In the genomic region with DNA sequence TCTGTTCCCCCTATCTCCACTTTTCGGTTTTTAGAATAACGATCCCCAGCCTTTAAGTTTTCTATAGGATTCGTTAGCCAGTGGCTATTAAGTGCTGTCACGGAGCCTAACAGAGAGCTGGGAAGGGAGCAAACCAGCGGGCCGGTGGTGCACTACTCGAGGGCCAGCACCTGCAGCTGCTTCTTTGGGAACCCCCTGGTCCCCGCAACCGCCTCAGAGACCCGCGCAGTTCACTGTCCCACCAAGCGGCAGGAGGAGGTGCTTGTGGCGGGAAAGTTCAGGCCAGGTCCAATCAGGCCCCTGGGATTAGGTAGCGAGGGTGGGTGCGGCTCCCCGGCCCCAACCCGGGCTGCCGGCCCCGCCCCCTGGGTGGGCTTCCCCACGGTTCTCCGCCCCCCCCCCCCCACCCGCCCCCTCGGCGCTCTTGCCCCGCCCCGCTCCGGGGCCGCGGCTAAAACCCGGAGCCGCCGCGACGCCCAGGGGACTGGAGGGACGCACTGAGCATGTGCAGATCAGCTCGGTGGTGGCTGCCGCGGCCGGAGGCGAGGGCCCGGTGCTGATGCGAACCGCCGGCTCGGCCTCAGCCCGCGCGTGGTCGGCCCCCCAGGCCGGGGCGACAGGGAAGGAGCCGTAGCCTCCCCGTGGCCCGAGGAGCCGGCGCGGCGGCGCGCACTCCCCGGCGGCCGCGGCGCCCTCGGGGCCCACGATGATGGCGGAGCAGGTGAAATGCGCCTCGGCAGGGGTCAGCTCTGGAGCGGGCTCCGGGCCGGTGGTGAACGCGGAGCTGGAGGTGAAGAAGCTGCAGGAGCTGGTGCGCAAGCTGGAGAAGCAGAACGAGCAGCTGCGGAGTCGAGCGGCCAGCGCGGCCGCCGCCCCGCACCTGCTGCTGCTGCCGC, we compare ENCODE assay signal across 8 cellular contexts. TPM values are rescaled to one million over a fixed set of nuclear protein-coding genes. Genes with fewer than 3 reads are reported as not detected.
DNase-seq lines count a peak whose midpoint lies in the region; ATAC-seq and TF ChIP-seq lines count a peak whose summit lies in the region.

A gene (plus strand): TSS at position 480 of the 896 bp plus-strand sequence. CDS start 227 bp downstream, at position 707.

- no peaks in the 10 kb centered on the region for H3K27me3 ChIP-seq in skeletal muscle tissue (ENCODE audit: control insufficient read depth in 3 of 3, insufficient read depth in 3 of 3, low read length in 3 of 3)

- ATAC-seq in HG02884 (IDR thresholded peaks at IDR 0.05; ENCODE audit: unreplicated experiment) = peak; percentile 64

- DNase-seq in NCI-H1930 (lab: John Stamatoyannopoulos, UW) (peak; percentile 80 to 90), T-helper 9 cell (peak; percentile 78), astrocyte of the hippocampus (ENCODE audit: low read depth, low spot score) (peak; percentile 93), foreskin melanocyte (no peak)

- peaks cover 0 to 16% (median 10%) of the 10 kb centered on the region in 3 donors for H3K4me1 ChIP-seq in skeletal muscle tissue (ENCODE audit: control insufficient read depth in 3 of 3, insufficient read depth in 3 of 3, low read length in 3 of 3)

- TF ChIP-seq POLR2A in GM15510 (IDR thresholded peaks at IDR 0.05; ENCODE audit: borderline replicate concordance, extremely low read depth, insufficient read length) = peak; percentile 76

- H3K4me3 ChIP-seq in iPS-18c (ENCODE audit: insufficient read depth, low read depth, low read length) (peak within 1 kb of the TSS; percentile 80), skeletal muscle tissue (ENCODE audit: low read length in 3 of 3) (peak within 1 kb of the TSS; percentile 83 to 94 (median 93))

- H3K9me3 ChIP-seq in iPS-18c (ENCODE audit: control insufficient read depth, insufficient read depth, low read length) (no peaks in the 10 kb centered on the region), skeletal muscle tissue (ENCODE audit: control insufficient read depth in 3 of 3, low read length in 3 of 3) (no peaks in the 10 kb centered on the region)

- no peak within 1 kb of the TSS for H3K27ac ChIP-seq in skeletal muscle tissue (ENCODE audit: low read depth, low read length)

- no peaks in the 10 kb centered on the region for H3K36me3 ChIP-seq in skeletal muscle tissue (ENCODE audit: control insufficient read depth in 3 of 3, insufficient read depth in 3 of 3, low read length in 3 of 3)

- peak within 1 kb of the TSS; percentile 70 to 78 (median 74) for H3K9ac ChIP-seq in skeletal muscle tissue (ENCODE audit: low read depth in 1 of 3, low read length in 3 of 3)

RNA-seq across cellular contexts. Expression of the gene that starts here (rescaled TPM):
- total RNA-seq in skeletal muscle tissue = 8.4 TPM
